ENCODE assay signal across 1 cellular context in genomic region chr15:41494190-41494921, GRCh38.
A peak's percentile ranks its signal among the peaks of the same experiment; 100 is the strongest.
TF ChIP-seq lines count a peak whose summit lies in the region.

No MANE protein-coding gene starts in this region.

TF ChIP-seq in K562, 482 proteins besides CTCF, POLR2A, EP300 and RAD21 (continued from another document and continues in another):
- TF ChIP-seq PKNOX1 (IDR thresholded peaks at IDR 0.05) (no peak), ZNF561 (CRISPR knock-in tag; conservative IDR thresholded peaks at IDR 0.05) (no peak), CXXC5 (CRISPR knock-in tag; IDR thresholded peaks at IDR 0.05) (no peak; the same call in 1 of the 2 replicates), JUNB (CRISPR knock-in tag; conservative IDR thresholded peaks at IDR 0.05) (no peak), NFYB (IDR thresholded peaks at IDR 0.05; ENCODE audit: extremely low read depth, insufficient read length) (no peak), SAFB (IDR thresholded peaks at IDR 0.05; ENCODE audit: borderline replicate concordance, low read depth, low read length) (peak; percentile 67; the same call in 1 of the 2 replicates), DDX20 (tag; IDR thresholded peaks at IDR 0.05; ENCODE audit: low read depth) (no peak), NR2C2 (CRISPR knock-in tag; IDR thresholded peaks at IDR 0.05) (peak; percentile 22; the same call in 1 of the 2 replicates), NR2C2 (tag; IDR thresholded peaks at IDR 0.05) (peak; percentile 76; the same call in 1 of the 2 replicates), SIX5 (IDR thresholded peaks at IDR 0.05; ENCODE audit: borderline replicate concordance in 1 of 2, insufficient read depth in 1 of 2, low read depth in 1 of 2, low read length in 2 of 2) (no peak), CC2D1A (IDR thresholded peaks at IDR 0.05) (no peak), HINFP (tag; conservative IDR thresholded peaks at IDR 0.05; ENCODE audit: low read depth) (no peak), YY1 (IDR thresholded peaks at IDR 0.05; ENCODE audit: borderline replicate concordance in 1 of 3, control insufficient read depth in 1 of 3, extremely low read depth in 1 of 3, insufficient read depth in 3 of 3, insufficient read length in 1 of 3, insufficient replicate concordance in 2 of 3, low read depth in 1 of 3, low read length in 2 of 3) (peak in 1 of 3 experiments; percentile 1), HBP1 (CRISPR knock-in tag; IDR thresholded peaks at IDR 0.05) (no peak), TAF7 (tag; IDR thresholded peaks at IDR 0.05) (no peak), MGA (IDR thresholded peaks at IDR 0.05) (peak; percentile 94), PHF20 (IDR thresholded peaks at IDR 0.05; ENCODE audit: partially characterized antibody) (peak; percentile 35), TBP (optimal IDR thresholded peaks at IDR 0.05; ENCODE audit: low read depth, low read length) (peak; percentile 12), ZNF140 (CRISPR knock-in tag; IDR thresholded peaks at IDR 0.05) (no peak), AFF1 (IDR thresholded peaks at IDR 0.05; ENCODE audit: low read depth in 1 of 2, partially characterized antibody in 2 of 2) (no peak), ZNF511 (CRISPR knock-in tag; IDR thresholded peaks at IDR 0.05) (peak; percentile 75; the same call in 1 of the 2 replicates), ZNF197 (CRISPR knock-in tag; IDR thresholded peaks at IDR 0.05; ENCODE audit: low read depth) (no peak), SMAD4 (CRISPR knock-in tag; conservative IDR thresholded peaks at IDR 0.05) (no peak), SMAD1 (IDR thresholded peaks at IDR 0.05; ENCODE audit: low read depth, low read length, partially characterized antibody) (no peak), POLR2G (IDR thresholded peaks at IDR 0.05; ENCODE audit: low read depth, low read length) (peak; percentile 38; the same call in 1 of the 2 replicates), GTF2F1 (IDR thresholded peaks at IDR 0.05; ENCODE audit: low read depth, low read length) (no peak), MEF2D (tag; conservative IDR thresholded peaks at IDR 0.05; ENCODE audit: low read depth) (no peak), KDM4B (IDR thresholded peaks at IDR 0.05; ENCODE audit: borderline replicate concordance in 2 of 2, low read depth in 1 of 2) (0 out of 4 replicates have a peak, but pooled peaks of 1 of the 2 experiments have one; percentile 41), L3MBTL2 (IDR thresholded peaks at IDR 0.05) (peak; percentile 95), ZBTB34 (CRISPR knock-in tag; IDR thresholded peaks at IDR 0.05) (no peak), EGR1 (conservative IDR thresholded peaks at IDR 0.05) (peak; percentile 69), NFE2 (IDR thresholded peaks at IDR 0.05; ENCODE audit: low read depth) (no peak), TCF3 (CRISPR knock-in tag; IDR thresholded peaks at IDR 0.05) (no peak), FOXJ2 (tag; IDR thresholded peaks at IDR 0.05) (no peak), ETV6 (IDR thresholded peaks at IDR 0.05; ENCODE audit: borderline replicate concordance in 1 of 2, low read depth in 2 of 2, low read length in 1 of 2) (no peak), ETV6 (CRISPR knock-in tag; IDR thresholded peaks at IDR 0.05; ENCODE audit: borderline replicate concordance) (no peak), ZBTB17 (CRISPR knock-in tag; IDR thresholded peaks at IDR 0.05) (no peak), PTTG1 (tag; IDR thresholded peaks at IDR 0.05; ENCODE audit: low read depth) (no peak), TAF1 (IDR thresholded peaks at IDR 0.05; ENCODE audit: control insufficient read depth, extremely low read depth, insufficient read depth, low read length, severe bottlenecking) (no peak), CAMTA2 (CRISPR knock-in tag; conservative IDR thresholded peaks at IDR 0.05) (no peak), TEAD1 (CRISPR knock-in tag; IDR thresholded peaks at IDR 0.05) (peak in 1 of 2 experiments; percentile 67; a peak in 1 of 4 replicates), MECOM (CRISPR knock-in tag; IDR thresholded peaks at IDR 0.05) (no peak), ESRRA (IDR thresholded peaks at IDR 0.05; ENCODE audit: borderline replicate concordance, low read depth) (0 out of 2 replicates have a peak, but pooled peaks have one; percentile 8)
